ENCODE assay signal across 16 cellular contexts in the genomic region with DNA sequence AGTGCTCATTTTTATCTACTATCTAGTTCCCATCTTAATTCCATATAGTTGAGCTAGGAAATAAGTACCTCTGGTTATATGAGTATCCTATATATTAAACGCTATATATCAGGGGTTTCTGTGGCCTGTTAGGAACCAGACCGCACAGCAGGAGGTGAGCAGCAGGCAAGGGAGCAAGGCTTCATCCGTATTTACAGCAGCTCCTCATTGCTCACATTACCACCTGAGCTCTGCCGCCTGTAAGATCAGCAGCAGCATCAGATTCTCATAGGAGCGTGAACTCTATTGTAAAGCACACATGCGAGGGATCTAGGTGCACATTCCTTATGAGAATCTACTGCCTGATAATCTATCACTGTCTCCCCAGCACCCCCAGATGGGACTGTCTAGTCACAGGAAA.
"Had no signal": no experiment of that assay in that cellular context is flagged by ENCODE, and none has a peak within 500 bp of the region (broad histone marks: within the 10 kb centered on the region; RNA-seq: fewer than 3 reads in every experiment).

No MANE protein-coding gene starts in this region.

- H3K4me3 ChIP-seq: hepatocyte, tibial artery, vagina had no signal

- H3K27ac ChIP-seq: brain microvascular endothelial cell, hepatocyte, tibial artery, vagina had no signal

- H3K4me2 ChIP-seq: hepatocyte had no signal

- DNase-seq: activated CD4-positive, alpha-beta T cell treated with anti-CD3 and anti-CD28 coated beads, Interleukin-2, amount 50 U/mL, for 48 hours; activated CD4-positive, CD25-positive, alpha-beta regulatory T cell treated with anti-CD3 and anti-CD28 coated beads, Interleukin-2, amount 50 U/mL, for 72 hours; activated CD8-positive, alpha-beta memory T cell treated with anti-CD3 and anti-CD28 coated beads, Interleukin-2, amount 10 ng/mL, durations not matched to agents 7 days and 5 days; activated gamma-delta T cell; activated T-cell treated with anti-CD3 and anti-CD28 coated beads, Interleukin-2, amount 50 U/mL, for 48 hours; amygdala; brain microvascular endothelial cell; cerebellar nuclear complex; dermis blood vessel endothelial cell; erythroblast; naive B cell; nucleus accumbens; right cardiac atrium; tibial artery had no signal

- H3K27me3 ChIP-seq: brain microvascular endothelial cell, hepatocyte, tibial artery, vagina had no signal

- H3K36me3 ChIP-seq: brain microvascular endothelial cell, tibial artery, vagina had no signal
